1 cellular context compared by ENCODE assay signal in the genomic region with DNA sequence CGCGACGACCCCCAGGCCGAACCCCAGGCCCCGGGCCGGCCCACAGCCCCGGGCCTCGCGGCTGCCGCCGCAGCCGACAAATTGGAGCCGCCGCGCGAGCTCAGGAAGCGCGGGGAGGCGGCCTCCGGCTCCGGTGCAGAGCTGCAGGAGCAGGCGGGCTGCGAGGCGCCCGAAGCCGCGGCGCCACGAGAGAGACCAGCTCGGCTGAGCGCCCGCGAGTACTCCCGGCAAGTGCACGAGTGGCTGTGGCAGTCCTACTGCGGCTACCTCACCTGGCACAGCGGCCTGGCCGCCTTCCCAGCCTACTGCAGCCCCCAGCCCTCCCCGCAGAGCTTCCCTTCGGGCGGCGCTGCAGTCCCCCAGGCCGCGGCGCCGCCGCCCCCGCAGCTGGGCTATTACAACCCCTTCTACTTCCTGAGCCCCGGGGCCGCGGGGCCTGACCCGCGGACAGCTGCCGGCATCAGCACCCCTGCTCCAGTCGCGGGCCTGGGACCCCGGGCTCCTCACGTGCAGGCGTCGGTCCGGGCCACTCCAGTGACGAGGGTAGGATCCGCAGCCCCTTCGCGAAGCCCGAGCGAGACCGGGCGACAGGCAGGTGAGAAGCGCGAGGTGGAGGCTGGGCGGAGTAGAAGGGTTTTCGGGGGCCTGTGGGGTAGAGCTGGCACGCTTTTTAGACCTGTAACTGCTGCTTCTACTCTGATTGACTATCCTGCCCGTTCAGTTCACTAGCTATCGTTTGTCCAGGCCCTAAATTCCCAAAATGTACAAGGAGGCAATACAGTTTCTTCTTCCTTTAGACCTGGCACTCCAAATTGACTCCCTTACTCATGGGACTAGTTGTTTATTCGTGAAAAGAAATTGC.
TF ChIP-seq lines count a peak whose summit lies in the region.

No MANE protein-coding gene starts in this region.

TF ChIP-seq in WTC11, 78 proteins besides CTCF, POLR2A, EP300 and RAD21 (continued from another document):
- TF ChIP-seq, protein P1, sequence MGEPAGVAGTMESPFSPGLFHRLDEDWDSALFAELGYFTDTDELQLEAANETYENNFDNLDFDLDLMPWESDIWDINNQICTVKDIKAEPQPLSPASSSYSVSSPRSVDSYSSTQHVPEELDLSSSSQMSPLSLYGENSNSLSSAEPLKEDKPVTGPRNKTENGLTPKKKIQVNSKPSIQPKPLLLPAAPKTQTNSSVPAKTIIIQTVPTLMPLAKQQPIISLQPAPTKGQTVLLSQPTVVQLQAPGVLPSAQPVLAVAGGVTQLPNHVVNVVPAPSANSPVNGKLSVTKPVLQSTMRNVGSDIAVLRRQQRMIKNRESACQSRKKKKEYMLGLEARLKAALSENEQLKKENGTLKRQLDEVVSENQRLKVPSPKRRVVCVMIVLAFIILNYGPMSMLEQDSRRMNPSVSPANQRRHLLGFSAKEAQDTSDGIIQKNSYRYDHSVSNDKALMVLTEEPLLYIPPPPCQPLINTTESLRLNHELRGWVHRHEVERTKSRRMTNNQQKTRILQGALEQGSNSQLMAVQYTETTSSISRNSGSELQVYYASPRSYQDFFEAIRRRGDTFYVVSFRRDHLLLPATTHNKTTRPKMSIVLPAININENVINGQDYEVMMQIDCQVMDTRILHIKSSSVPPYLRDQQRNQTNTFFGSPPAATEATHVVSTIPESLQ (CRISPR knock-in tag; IDR thresholded peaks at IDR 0.05): 0 out of 2 replicates have a peak, but pooled peaks have one; percentile 54
- TF ChIP-seq NFATC4 (CRISPR knock-in tag; IDR thresholded peaks at IDR 0.05) (no peak), SMAD3 (CRISPR knock-in tag; IDR thresholded peaks at IDR 0.05; ENCODE audit: borderline replicate concordance) (no peak), ZNF671 (CRISPR knock-in tag; IDR thresholded peaks at IDR 0.05) (no peak), HMGA2 (CRISPR knock-in tag; IDR thresholded peaks at IDR 0.05) (no peak), ZBTB21 (CRISPR knock-in tag; IDR thresholded peaks at IDR 0.05; ENCODE audit: borderline replicate concordance) (no peak), USF2 (CRISPR knock-in tag; IDR thresholded peaks at IDR 0.05) (no peak), FOXJ3 (CRISPR knock-in tag; IDR thresholded peaks at IDR 0.05; ENCODE audit: borderline replicate concordance) (no peak)
- TF ChIP-seq, protein P2, sequence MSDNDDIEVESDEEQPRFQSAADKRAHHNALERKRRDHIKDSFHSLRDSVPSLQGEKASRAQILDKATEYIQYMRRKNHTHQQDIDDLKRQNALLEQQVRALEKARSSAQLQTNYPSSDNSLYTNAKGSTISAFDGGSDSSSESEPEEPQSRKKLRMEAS (CRISPR knock-in tag; IDR thresholded peaks at IDR 0.05): peak; percentile 56; the same call in 1 of the 2 replicates
